In the genomic region with DNA sequence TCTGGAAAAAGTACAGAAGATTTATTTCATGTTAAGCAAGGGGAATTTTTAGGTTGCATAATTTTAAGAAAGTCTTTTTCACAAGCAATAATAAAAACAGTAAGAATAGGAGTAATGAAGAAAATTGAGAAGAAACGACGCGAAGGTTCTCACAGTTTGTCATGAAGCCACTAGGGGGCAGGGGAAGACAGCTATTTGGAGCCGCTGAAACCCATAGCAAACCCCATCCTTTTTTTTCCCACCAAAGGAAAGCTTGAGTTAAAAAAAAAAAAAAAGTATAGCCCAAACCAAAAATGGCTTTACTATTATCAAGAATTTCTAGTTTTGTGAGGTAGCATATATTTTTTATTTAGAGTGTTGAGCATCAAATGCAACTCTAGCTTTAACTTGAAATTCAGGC, we compare ENCODE assay signal across 8 cellular contexts.
DNase-seq lines count a peak whose midpoint lies in the region; ATAC-seq, FAIRE-seq and TF ChIP-seq lines count a peak whose summit lies in the region.

No MANE protein-coding gene starts in this region.

- no peaks in the 10 kb centered on the region for H3K79me2 ChIP-seq in HepG2 (ENCODE audit: insufficient read depth, low read length)

- TF ChIP-seq POLR2A in NB4 (IDR thresholded peaks at IDR 0.05; ENCODE audit: extremely low read depth, insufficient read length) (no peak), HepG2 (IDR thresholded peaks at IDR 0.05; ENCODE audit: insufficient read depth in 1 of 2, low read depth in 2 of 2, low read length in 2 of 2) (no peak)

- H2AFZ ChIP-seq in HepG2 (ENCODE audit: low read length), result no peak overlapping the region

- in situ Hi-C loops in HepG2 (cut with HindIII; ENCODE audit: extremely low pct_ligation_motif_present, low pct_unique_long_range_greater_than_20kb), result loop anchor here (5.0 to 25.0 kb wide), 2 partner anchors 306 to 821 kb away; no protein-coding TSS in a partner anchor

- CTCF ChIA-PET in A673 (lab: Charles Lee) (interaction anchor here (0.6 to 2.4 kb wide), 11 partner anchors 23 to 572 kb away, joined by 3 to 15 read pairs (median 4); a partner anchor contains a TSS), HepG2 (lab: Yijun Ruan, JAX; ENCODE audit: low intra/inter-chr PET ratio, low total read pairs) (interaction anchor here (0.6 to 1.2 kb wide), 5 partner anchors 139 to 423 kb away, joined by 3 to 9 read pairs (median 4); no protein-coding TSS in a partner anchor)

- DNase-seq in A673 (ENCODE audit: low spot score) (peak; percentile 84), GM10266 (ENCODE audit: extremely low spot score) (peak; percentile 75), NB4 (ENCODE audit: low read depth) (peak; percentile 82), T-helper 1 cell (peak in 4 of 5 donors; percentile 25 to 50 (median 37)), cerebellum (ENCODE audit: low spot score) (peak; percentile 70), HepG2 (ENCODE audit: low spot score) (peak; percentile 36)
- DNase-seq in stimulated activated CD8-positive, alpha-beta memory T cell treated with anti-CD3 and anti-CD28 coated beads, Interleukin-4, amount 100 ng/mL, for 1 hour (ENCODE audit: low read depth in 2 of 2, low spot score in 1 of 2), result peak; percentile 5 to 21

- no peaks in the 10 kb centered on the region for H4K20me1 ChIP-seq in HepG2 (ENCODE audit: insufficient read depth, low read length)

- no peak overlapping the region for H3K9ac ChIP-seq in HepG2 (ENCODE audit: insufficient read depth, low read depth, low read length)

- TF ChIP-seq CTCF in A673 (conservative IDR thresholded peaks at IDR 0.05; ENCODE audit: low read depth, low read length), result peak; percentile 82
- TF ChIP-seq CTCF in GM10266 (IDR thresholded peaks at IDR 0.05; ENCODE audit: control insufficient read depth, insufficient read depth, low read depth, missing control alignments), result peak; percentile 74
- TF ChIP-seq CTCF in NB4 (IDR thresholded peaks at IDR 0.05; ENCODE audit: low read depth, low read length), result peak; percentile 65
- peak; percentile 71 for TF ChIP-seq CTCF in HepG2 (CRISPR knock-in tag; IDR thresholded peaks at IDR 0.05)

- H3K4me3 ChIP-seq in A673 (ENCODE audit: low read depth, low read length, poor library complexity, severe bottlenecking) (no peak overlapping the region), NB4 (ENCODE audit: low read depth, low read length) (no peak overlapping the region), HepG2 (replicated peaks in 1 of 3; ENCODE audit: insufficient read depth in 1 of 3, low read depth in 2 of 3, low read length in 3 of 3) (no peak overlapping the region)

- H3K4me2 ChIP-seq in HepG2 (ENCODE audit: low read depth, low read length), result no peak overlapping the region

- intact Hi-C loops in A673 (cut with micrococcal nuclease; ENCODE audit: unreplicated experiment) (loop anchor here (2.0 to 10.0 kb wide), 5 partner anchors 141 to 559 kb away; no protein-coding TSS in a partner anchor), HepG2 (cut with micrococcal nuclease; ENCODE audit: unreplicated experiment) (loop anchor here (1.0 to 5.0 kb wide), 5 partner anchors 56 to 423 kb away; no protein-coding TSS in a partner anchor)

- H3K27ac ChIP-seq in A673 (ENCODE audit: low read depth, low read length, poor library complexity, severe bottlenecking) (no peak overlapping the region), HepG2 (ENCODE audit: extremely low read length, insufficient read depth, low read length) (no peak overlapping the region)

- H3K36me3 ChIP-seq in A673 (ENCODE audit: insufficient read depth, low read length, poor library complexity, severe bottlenecking) (no peaks in the 10 kb centered on the region), HepG2 (replicated peaks in 1 of 2; ENCODE audit: control insufficient read depth in 1 of 2, insufficient read depth in 2 of 2, low read length in 2 of 2) (no peaks in the 10 kb centered on the region)

- BruUV-seq in A673 (replicated peaks; lab: Mats Ljungman, UMichigan), result no TSS peak
- BruUV-seq in HepG2 (replicated peaks; lab: Mats Ljungman, UMichigan), result no TSS peak

- WGBS in HepG2 (ENCODE audit: low lambda C conversion rate), result under 1% methylated on average over 4 of the region's 4 CpGs

- H3K4me1 ChIP-seq in A673 (ENCODE audit: insufficient read depth, low read length, poor library complexity, severe bottlenecking) (no peaks in the 10 kb centered on the region), HepG2 (ENCODE audit: insufficient read depth, low read length) (no peaks in the 10 kb centered on the region)

- H3K9me3 ChIP-seq in A673 (ENCODE audit: low read depth, low read length, poor library complexity, severe bottlenecking), result peaks cover 3% of the 10 kb centered on the region
- H3K9me3 ChIP-seq in HepG2 (ENCODE audit: low read length), result no peaks in the 10 kb centered on the region

- TF ChIP-seq EP300 in HepG2 (IDR thresholded peaks at IDR 0.05; ENCODE audit: low read depth in 2 of 2, low read length in 2 of 2) (no peak), HepG2 (CRISPR knock-in tag; IDR thresholded peaks at IDR 0.05; ENCODE audit: borderline replicate concordance) (no peak)

- TF ChIP-seq RAD21 in HepG2 (CRISPR knock-in tag; IDR thresholded peaks at IDR 0.05), result peak; percentile 36; the same call in 1 of the 2 replicates

- ATAC-seq in HepG2 (peak; percentile 68), GM18861 (IDR thresholded peaks at IDR 0.05; ENCODE audit: unreplicated experiment) (no peak)

- FAIRE-seq in HepG2 (lab: Jason Lieb, UNC), result peak; percentile 12

- POLR2A ChIA-PET in A673 (lab: Charles Lee; ENCODE audit: low non-redundant PET) (interaction anchor here (0.6 kb wide), 2 partner anchors 164 to 822 kb away, joined by 3 read pairs; no protein-coding TSS in a partner anchor), HepG2 (lab: Yijun Ruan, JAX) (no interaction called here)

- no peaks in the 10 kb centered on the region for H3K27me3 ChIP-seq in A673 (replicated peaks; ENCODE audit: insufficient read depth, low read depth, low read length, poor library complexity)
- peaks cover 0 to 4% of the 10 kb centered on the region in 2 experiments; a peak in 3 of 5 replicates for H3K27me3 ChIP-seq in HepG2 (ENCODE audit: control insufficient read depth in 1 of 2, insufficient read depth in 2 of 2, low read length in 2 of 2)

TF ChIP-seq in HepG2, 621 proteins besides CTCF, POLR2A, EP300 and RAD21:
- TF ChIP-seq ZNF484 (CRISPR knock-in tag; IDR thresholded peaks at IDR 0.05; ENCODE audit: borderline replicate concordance, low read depth), result no peak
- TF ChIP-seq MED8 (CRISPR knock-in tag; IDR thresholded peaks at IDR 0.05; ENCODE audit: insufficient replicate concordance), result no peak
- TF ChIP-seq STAG1 (CRISPR knock-in tag; IDR thresholded peaks at IDR 0.05), result peak; percentile 83
- TF ChIP-seq, protein P1, sequence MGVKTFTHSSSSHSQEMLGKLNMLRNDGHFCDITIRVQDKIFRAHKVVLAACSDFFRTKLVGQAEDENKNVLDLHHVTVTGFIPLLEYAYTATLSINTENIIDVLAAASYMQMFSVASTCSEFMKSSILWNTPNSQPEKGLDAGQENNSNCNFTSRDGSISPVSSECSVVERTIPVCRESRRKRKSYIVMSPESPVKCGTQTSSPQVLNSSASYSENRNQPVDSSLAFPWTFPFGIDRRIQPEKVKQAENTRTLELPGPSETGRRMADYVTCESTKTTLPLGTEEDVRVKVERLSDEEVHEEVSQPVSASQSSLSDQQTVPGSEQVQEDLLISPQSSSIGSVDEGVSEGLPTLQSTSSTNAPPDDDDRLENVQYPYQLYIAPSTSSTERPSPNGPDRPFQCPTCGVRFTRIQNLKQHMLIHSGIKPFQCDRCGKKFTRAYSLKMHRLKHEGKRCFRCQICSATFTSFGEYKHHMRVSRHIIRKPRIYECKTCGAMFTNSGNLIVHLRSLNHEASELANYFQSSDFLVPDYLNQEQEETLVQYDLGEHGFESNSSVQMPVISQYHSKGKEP (CRISPR knock-in tag; IDR thresholded peaks at IDR 0.05), result no peak
- TF ChIP-seq SMC3 (IDR thresholded peaks at IDR 0.05; ENCODE audit: low read length), result peak; percentile 74

Comparison
In these comparisons a context has a peak if more than half of its experiments do, and no peak if none do; other contexts are left out.
1. DNase-seq: peak in every context shown above with its lines; median percentile 84 in A673; 82 in NB4; 75 in GM10266; 70 in cerebellum; 37 in T-helper 1 cell; 36 in HepG2; 13 in stimulated activated CD8-positive, alpha-beta memory T cell treated with anti-CD3 and anti-CD28 coated beads, Interleukin-4, amount 100 ng/mL, for 1 hour.